8 cellular contexts compared by ENCODE assay signal in the genomic region with DNA sequence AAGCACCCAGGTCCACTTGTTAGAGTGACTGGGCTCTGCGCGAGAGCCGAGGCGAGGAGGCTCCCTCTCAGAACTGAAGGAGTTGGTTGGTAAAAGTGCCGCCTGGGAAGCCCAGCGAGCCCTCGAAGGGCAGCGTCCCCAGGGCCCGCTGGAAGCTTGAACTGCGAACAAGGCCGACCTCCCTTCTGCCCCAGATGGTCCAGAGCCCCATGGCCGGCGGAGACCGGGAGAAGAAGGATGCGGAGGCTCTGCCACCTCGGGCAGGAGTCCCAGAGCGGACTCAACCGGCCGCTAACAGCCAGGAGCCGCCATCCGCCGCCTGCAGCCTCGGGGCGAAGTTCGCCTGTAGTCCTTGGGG.
A peak's percentile ranks its signal among the peaks of the same experiment; 100 is the strongest.
DNase-seq lines count a peak whose midpoint lies in the region; ATAC-seq and TF ChIP-seq lines count a peak whose summit lies in the region.

No MANE protein-coding gene starts in this region.

- H3K9me3 ChIP-seq in gastroesophageal sphincter, result no peaks in the 10 kb centered on the region

- peak overlapping the region; percentile 80 to 83 (median 82) for H3K27ac ChIP-seq in gastroesophageal sphincter

- DNase-seq in DMS53 treated with DMSO at 0.1 percent for 48 hours (lab: John Stamatoyannopoulos, UW; ENCODE audit: unreplicated experiment), result peak; percentile 17
- DNase-seq in OCI-M1 (lab: John Stamatoyannopoulos, UW), result peak; percentile 22
- peak; percentile 70 for DNase-seq in retina
- DNase-seq in stimulated activated CD4-positive, alpha-beta T cell treated with anti-CD3 and anti-CD28 coated beads, Interleukin-4, amount 100 ng/mL, for 1 hour, result no peak
- DNase-seq in NCI-H774 (lab: John Stamatoyannopoulos, UW), result no peak

- no peak for TF ChIP-seq POLR2A in gastroesophageal sphincter (IDR thresholded peaks at IDR 0.05)

- no peak for ATAC-seq in gastroesophageal sphincter
- no peak for ATAC-seq in HG02571 (IDR thresholded peaks at IDR 0.05; ENCODE audit: unreplicated experiment)
- no peak for ATAC-seq in esophagus mucosa

- H3K36me3 ChIP-seq in gastroesophageal sphincter, result no peaks in the 10 kb centered on the region

- 0% methylated on average over 1 of the region's 25 CpGs; no CpG with 5 or more reads in 1 of the 2 donors for WGBS in gastroesophageal sphincter (ENCODE audit: low coverage in 1 of 2), 2 donors

- no peaks in the 10 kb centered on the region for H3K27me3 ChIP-seq in gastroesophageal sphincter

- H3K4me3 ChIP-seq in gastroesophageal sphincter, result peak overlapping the region; percentile 51 to 59

- no peak for TF ChIP-seq CTCF in gastroesophageal sphincter (IDR thresholded peaks at IDR 0.05)

- no peaks in the 10 kb centered on the region for H3K4me1 ChIP-seq in gastroesophageal sphincter

- no peak for TF ChIP-seq EP300 in gastroesophageal sphincter (IDR thresholded peaks at IDR 0.05)

Comparison
In these comparisons a context has a peak if more than half of its experiments do, and no peak if none do; other contexts are left out.
1. DNase-seq: peak in DMS53 treated with DMSO at 0.1 percent for 48 hours (single experiment), OCI-M1 (single experiment) and retina (single experiment); none in stimulated activated CD4-positive, alpha-beta T cell treated with anti-CD3 and anti-CD28 coated beads, Interleukin-4, amount 100 ng/mL, for 1 hour (single experiment) and NCI-H774 (single experiment).